Comparison of ENCODE assay signal across 2 cellular contexts in genomic region chr17:28599311-28600184, GRCh38.
TF ChIP-seq lines count a peak whose summit lies in the region.

No MANE protein-coding gene starts in this region.

TF ChIP-seq in A549, 52 proteins besides CTCF, POLR2A, EP300 and RAD21 (continued from another document):
- no peak for TF ChIP-seq NPAS2 (CRISPR knock-in tag; IDR thresholded peaks at IDR 0.05; ENCODE audit: borderline replicate concordance)
- TF ChIP-seq KDM1A (IDR thresholded peaks at IDR 0.05; ENCODE audit: low read depth): no peak
- no peak for TF ChIP-seq BHLHE40 (IDR thresholded peaks at IDR 0.05; ENCODE audit: low read depth, low read length)
- no peak for TF ChIP-seq HOXA7 (CRISPR knock-in tag; IDR thresholded peaks at IDR 0.05)
- no peak for TF ChIP-seq PBX3 (IDR thresholded peaks at IDR 0.05)
- no peak for TF ChIP-seq RARB (CRISPR knock-in tag; IDR thresholded peaks at IDR 0.05)
- no peak for TF ChIP-seq USF2 (IDR thresholded peaks at IDR 0.05)
- no peak for TF ChIP-seq TFCP2L1 (CRISPR knock-in tag; IDR thresholded peaks at IDR 0.05)
- TF ChIP-seq ZSCAN20 (CRISPR knock-in tag; IDR thresholded peaks at IDR 0.05): no peak
- TF ChIP-seq ESRRA (IDR thresholded peaks at IDR 0.05; ENCODE audit: borderline replicate concordance, low read length): no peak
- TF ChIP-seq GATA3 (IDR thresholded peaks at IDR 0.05; ENCODE audit: borderline replicate concordance): no peak
- no peak for TF ChIP-seq FOSL2 (IDR thresholded peaks at IDR 0.05)
- peak; percentile 47 for TF ChIP-seq FOSL2 (CRISPR knock-in tag; IDR thresholded peaks at IDR 0.05)
- TF ChIP-seq CHD4 (IDR thresholded peaks at IDR 0.05; ENCODE audit: borderline replicate concordance): no peak
- TF ChIP-seq TP53 (CRISPR knock-in tag; IDR thresholded peaks at IDR 0.05): 0 out of 2 replicates have a peak, but pooled peaks have one; percentile 25
- no peak for TF ChIP-seq CEBPB (IDR thresholded peaks at IDR 0.05)

TF ChIP-seq in WTC11, 78 proteins besides CTCF, POLR2A, EP300 and RAD21 (continued from another document):
- TF ChIP-seq ZNF281 (CRISPR knock-in tag; IDR thresholded peaks at IDR 0.05) (no peak), GTF2I (CRISPR knock-in tag; conservative IDR thresholded peaks at IDR 0.05) (peak; percentile 50; the same call in 1 of the 2 replicates), GABPB1 (CRISPR knock-in tag; IDR thresholded peaks at IDR 0.05) (no peak), ZNF232 (CRISPR knock-in tag; IDR thresholded peaks at IDR 0.05) (no peak), SMAD3 (CRISPR knock-in tag; IDR thresholded peaks at IDR 0.05; ENCODE audit: borderline replicate concordance) (no peak), ARID4B (CRISPR knock-in tag; IDR thresholded peaks at IDR 0.05; ENCODE audit: borderline replicate concordance) (no peak), SMAD4 (CRISPR knock-in tag; IDR thresholded peaks at IDR 0.05) (0 out of 2 replicates have a peak, but pooled peaks have one; percentile 3), ATF3 (CRISPR knock-in tag; conservative IDR thresholded peaks at IDR 0.05) (no peak), ZNF219 (CRISPR knock-in tag; IDR thresholded peaks at IDR 0.05; ENCODE audit: borderline replicate concordance) (no peak), RELA (CRISPR knock-in tag; IDR thresholded peaks at IDR 0.05; ENCODE audit: borderline replicate concordance) (0 out of 2 replicates have a peak, but pooled peaks have one; percentile 14), FOXJ3 (CRISPR knock-in tag; IDR thresholded peaks at IDR 0.05; ENCODE audit: borderline replicate concordance) (no peak), E2F4 (CRISPR knock-in tag; IDR thresholded peaks at IDR 0.05; ENCODE audit: borderline replicate concordance, low read depth) (no peak), USF1 (CRISPR knock-in tag; IDR thresholded peaks at IDR 0.05) (no peak)
